ENCODE assay signal across 7 cellular contexts in genomic region chr6:150003599-150003998, GRCh38. TPM values are rescaled to one million over a fixed set of nuclear protein-coding genes. Genes with fewer than 3 reads are reported as not detected.
"Had no signal": no experiment of that assay in that cellular context is flagged by ENCODE, and none has a peak within 500 bp of the region (broad histone marks: within the 10 kb centered on the region; RNA-seq: fewer than 3 reads in every experiment).

No MANE protein-coding gene starts in this region.

RNA-seq across cellular contexts. Expression of gene RAET1L, which starts 21.7 kb away (rescaled TPM):
- total RNA-seq: activated CD4-positive, alpha-beta T cell treated with anti-CD3 and anti-CD28 coated beads, Interleukin-2, amount 10 ng/mL, durations not matched to agents 7 days and 5 days; activated naive CD8-positive, alpha-beta T cell treated with anti-CD3 and anti-CD28 coated beads for 36 hours; fibroblast of lung; prostate gland; right cardiac atrium; transverse colon had no signal
- polyA plus RNA-seq: fibroblast of lung, right cardiac atrium, small intestine had no signal

RNA-seq across cellular contexts. Expression of gene ULBP1, which starts 39.9 kb away (rescaled TPM):
- total RNA-seq: transverse colon had no signal
